ENCODE assay signal across 21 cellular contexts in genomic region chr1:117166076-117166475, GRCh38. TPM values are rescaled to one million over a fixed set of nuclear protein-coding genes. Genes with fewer than 3 reads are reported as not detected.
DNase-seq lines count a peak whose midpoint lies in the region; ATAC-seq and TF ChIP-seq lines count a peak whose summit lies in the region.
"Had no signal": no experiment of that assay in that cellular context is flagged by ENCODE, and none has a peak within 500 bp of the region (broad histone marks: within the 10 kb centered on the region; RNA-seq: fewer than 3 reads in every experiment).

No MANE protein-coding gene starts in this region.

- H3K27me3 ChIP-seq in RWPE2 (ENCODE audit: insufficient read depth, poor library complexity, severe bottlenecking) (no peaks in the 10 kb centered on the region), H7 (ENCODE audit: control insufficient read depth, insufficient read depth, low read length) (no peaks in the 10 kb centered on the region)
- H3K27me3 ChIP-seq in naive thymus-derived CD4-positive, alpha-beta T cell (ENCODE audit: control insufficient read depth in 2 of 2, insufficient read depth in 2 of 2, low read length in 2 of 2), result no peaks in the 10 kb centered on the region
- H3K27me3 ChIP-seq in CD8-positive, alpha-beta memory T cell (ENCODE audit: insufficient read depth, low read length, poor library complexity, severe bottlenecking), result no peaks in the 10 kb centered on the region
- H3K27me3 ChIP-seq: heart right ventricle had no signal

- no peaks in the 10 kb centered on the region for H3K36me3 Mint-ChIP-seq in naive thymus-derived CD4-positive, alpha-beta T cell
- H3K36me3 Mint-ChIP-seq in CD8-positive, alpha-beta memory T cell, result no peaks in the 10 kb centered on the region
- H3K36me3 Mint-ChIP-seq: activated CD8-positive, alpha-beta memory T cell treated with anti-CD3 and anti-CD28 coated beads, Interleukin-2, amount 10 ng/mL, durations not matched to agents 7 days and 5 days had no signal

- H3K27ac Mint-ChIP-seq in naive thymus-derived CD4-positive, alpha-beta T cell, result no peak overlapping the region
- no peak overlapping the region for H3K27ac Mint-ChIP-seq in CD8-positive, alpha-beta memory T cell
- H3K27ac Mint-ChIP-seq: activated B cell treated with CpG ODN at 0.5 μM for 24 hours; activated CD8-positive, alpha-beta memory T cell treated with anti-CD3 and anti-CD28 coated beads, Interleukin-2, amount 10 ng/mL, durations not matched to agents 7 days and 5 days had no signal

- ATAC-seq in RWPE2 (ENCODE audit: low read depth), result 0 out of 3 replicates have a peak, but pooled peaks have one; percentile 40
- no peak for ATAC-seq in naive thymus-derived CD4-positive, alpha-beta T cell
- ATAC-seq: activated CD8-positive, alpha-beta memory T cell treated with anti-CD3 and anti-CD28 coated beads, Interleukin-2, amount 10 ng/mL, durations not matched to agents 7 days and 5 days; heart right ventricle; left cardiac atrium had no signal

- H3K9me3 Mint-ChIP-seq in naive thymus-derived CD4-positive, alpha-beta T cell, result peaks cover 0 to 2% (median 0%) of the 10 kb centered on the region in 11 donors
- H3K9me3 Mint-ChIP-seq in CD8-positive, alpha-beta memory T cell, result no peaks in the 10 kb centered on the region
- H3K9me3 Mint-ChIP-seq: activated B cell treated with CpG ODN at 0.5 μM for 24 hours had no signal

- H3K9me3 ChIP-seq in RWPE2 (ENCODE audit: severe bottlenecking), result no peaks in the 10 kb centered on the region
- no peaks in the 10 kb centered on the region for H3K9me3 ChIP-seq in naive thymus-derived CD4-positive, alpha-beta T cell (ENCODE audit: control insufficient read depth in 2 of 3, low read length in 3 of 3)
- no peaks in the 10 kb centered on the region for H3K9me3 ChIP-seq in CD8-positive, alpha-beta memory T cell (ENCODE audit: low read length)
- H3K9me3 ChIP-seq: heart right ventricle had no signal

- peak; percentile 91 for DNase-seq in ELR (ENCODE audit: low read depth)
- DNase-seq in RWPE2 (ENCODE audit: low spot score), result no peak
- DNase-seq in fibroblast of mammary gland (ENCODE audit: low read depth), result peak; percentile 78
- peak; percentile 44 for DNase-seq in stromal cell of bone marrow (ENCODE audit: low read depth)
- no peak for DNase-seq in cerebellum (ENCODE audit: low spot score)
- DNase-seq in naive thymus-derived CD4-positive, alpha-beta T cell, result no peak
- no peak for DNase-seq in H7
- no peak for DNase-seq in CD8-positive, alpha-beta memory T cell
- DNase-seq: activated B cell treated with CpG ODN at 0.5 μM for 24 hours; activated CD8-positive, alpha-beta memory T cell treated with anti-CD3 and anti-CD28 coated beads, Interleukin-2, amount 10 ng/mL, durations not matched to agents 7 days and 5 days; activated gamma-delta T cell treated with Interleukin-2 at 50 U/mL for 16 hours; COR-L47; heart right ventricle; left cardiac atrium; NCI-H187; NCI-H69 had no signal

- peaks cover 13 to 24% (median 15%) of the 10 kb centered on the region in 5 donors for H3K27me3 Mint-ChIP-seq in naive thymus-derived CD4-positive, alpha-beta T cell
- peaks cover 12 to 30% of the 10 kb centered on the region in 2 donors for H3K27me3 Mint-ChIP-seq in CD8-positive, alpha-beta memory T cell

- POLR2A ChIA-PET in naive thymus-derived CD4-positive, alpha-beta T cell (lab: Charles Lee), result no interaction called here
- POLR2A ChIA-PET in CD8-positive, alpha-beta memory T cell (lab: Charles Lee), result no interaction called here

- TF ChIP-seq CTCF in RWPE2 (IDR thresholded peaks at IDR 0.05; ENCODE audit: poor library complexity, severe bottlenecking) (no peak), fibroblast of mammary gland (conservative IDR thresholded peaks at IDR 0.05; ENCODE audit: control insufficient read depth, insufficient read depth, low read depth, low read length) (no peak)

- H3K4me3 Mint-ChIP-seq in naive thymus-derived CD4-positive, alpha-beta T cell, result no peak overlapping the region
- no peak overlapping the region for H3K4me3 Mint-ChIP-seq in CD8-positive, alpha-beta memory T cell
- H3K4me3 Mint-ChIP-seq: activated B cell treated with CpG ODN at 0.5 μM for 24 hours; activated CD8-positive, alpha-beta memory T cell treated with anti-CD3 and anti-CD28 coated beads, Interleukin-2, amount 10 ng/mL, durations not matched to agents 7 days and 5 days had no signal

- no peak overlapping the region for H3K27ac ChIP-seq in RWPE2 (ENCODE audit: poor library complexity, severe bottlenecking)
- no peak overlapping the region for H3K27ac ChIP-seq in naive thymus-derived CD4-positive, alpha-beta T cell (ENCODE audit: low read depth, low read length)
- H3K27ac ChIP-seq in CD8-positive, alpha-beta memory T cell (ENCODE audit: low read depth, low read length), result no peak overlapping the region
- H3K27ac ChIP-seq: heart right ventricle had no signal

- peaks cover 0 to 1% (median 0%) of the 10 kb centered on the region in 7 donors for H3K4me1 Mint-ChIP-seq in naive thymus-derived CD4-positive, alpha-beta T cell
- no peaks in the 10 kb centered on the region for H3K4me1 Mint-ChIP-seq in CD8-positive, alpha-beta memory T cell
- H3K4me1 Mint-ChIP-seq: activated B cell treated with CpG ODN at 0.5 μM for 24 hours; activated CD8-positive, alpha-beta memory T cell treated with anti-CD3 and anti-CD28 coated beads, Interleukin-2, amount 10 ng/mL, durations not matched to agents 7 days and 5 days had no signal

- H3K36me3 ChIP-seq in RWPE2 (ENCODE audit: low read depth), result no peaks in the 10 kb centered on the region
- no peaks in the 10 kb centered on the region for H3K36me3 ChIP-seq in naive thymus-derived CD4-positive, alpha-beta T cell (ENCODE audit: control insufficient read depth in 2 of 3, insufficient read depth in 3 of 3, low read length in 3 of 3)
- no peaks in the 10 kb centered on the region for H3K36me3 ChIP-seq in H7 (replicated peaks; ENCODE audit: control insufficient read depth, insufficient read depth, low read length)
- H3K36me3 ChIP-seq in CD8-positive, alpha-beta memory T cell (ENCODE audit: insufficient read depth, low read length), result no peaks in the 10 kb centered on the region
- H3K36me3 ChIP-seq: heart right ventricle had no signal

- intact Hi-C loops in naive thymus-derived CD4-positive, alpha-beta T cell (cut with micrococcal nuclease), result no loop called here

- CTCF ChIA-PET in naive thymus-derived CD4-positive, alpha-beta T cell (lab: Charles Lee), result no interaction called here
- CTCF ChIA-PET in CD8-positive, alpha-beta memory T cell (lab: Charles Lee), result no interaction called here

- no peaks in the 10 kb centered on the region for H3K4me1 ChIP-seq in RWPE2 (ENCODE audit: insufficient read depth, poor library complexity, severe bottlenecking)
- H3K4me1 ChIP-seq in naive thymus-derived CD4-positive, alpha-beta T cell (ENCODE audit: control insufficient read depth in 2 of 2, insufficient read depth in 2 of 2, low read length in 2 of 2), result no peaks in the 10 kb centered on the region
- H3K4me1 ChIP-seq in CD8-positive, alpha-beta memory T cell (ENCODE audit: insufficient read depth, low read length), result no peaks in the 10 kb centered on the region

- H3K4me3 ChIP-seq in RWPE2 (ENCODE audit: severe bottlenecking), result no peak overlapping the region
- H3K4me3 ChIP-seq in fibroblast of mammary gland (ENCODE audit: control insufficient read depth, low read depth, low read length), result no peak overlapping the region
- H3K4me3 ChIP-seq in naive thymus-derived CD4-positive, alpha-beta T cell (ENCODE audit: low read length), result no peak overlapping the region
- H3K4me3 ChIP-seq in H7 (ENCODE audit: insufficient read depth, low read depth, low read length), result no peak overlapping the region
- no peak overlapping the region for H3K4me3 ChIP-seq in CD8-positive, alpha-beta memory T cell (ENCODE audit: low read length)
- H3K4me3 ChIP-seq: heart right ventricle had no signal

RNA-seq across cellular contexts. Expression of gene TRIM45, which starts 44.5 kb away (rescaled TPM):
- 7.6 TPM for total RNA-seq in cerebellum
- under 1 TPM in 4 of 5 experiments, not detected in 1; 0.24 to 0.94 (median 0.38) TPM for total RNA-seq in naive thymus-derived CD4-positive, alpha-beta T cell
- not detected for polyA plus RNA-seq in naive thymus-derived CD4-positive, alpha-beta T cell
- total RNA-seq in H7 (2014; rRNA removed; shearing (Covaris generic)), result 8.4 and 12.7 TPM in 2 replicates
- 1 to 10 TPM in 1 of 2 experiments, under 1 TPM in 1; 0.84 to 1.3 TPM for total RNA-seq in CD8-positive, alpha-beta memory T cell
- polyA plus RNA-seq in CD8-positive, alpha-beta memory T cell, result 0.06 TPM

RNA-seq across cellular contexts. Expression of gene VTCN1, which starts 44.7 kb away (rescaled TPM):
- total RNA-seq in cerebellum, result 0.36 TPM
- not detected for total RNA-seq in naive thymus-derived CD4-positive, alpha-beta T cell
- not detected for polyA plus RNA-seq in naive thymus-derived CD4-positive, alpha-beta T cell
- not detected in 2 replicates for total RNA-seq in H7 (2014; rRNA removed; shearing (Covaris generic))
- not detected for total RNA-seq in CD8-positive, alpha-beta memory T cell
- not detected for polyA plus RNA-seq in CD8-positive, alpha-beta memory T cell
- total RNA-seq: activated B cell treated with CpG ODN at 0.5 μM for 24 hours; activated CD8-positive, alpha-beta memory T cell treated with anti-CD3 and anti-CD28 coated beads, Interleukin-2, amount 10 ng/mL, durations not matched to agents 7 days and 5 days; left cardiac atrium; myocyte; posterior vena cava; RPMI7951; subcutaneous adipose tissue; T-helper 1 cell treated with Interleukin-12 subunit alpha and Interleukin-12 subunit beta and Interleukin-4 antibody, amounts not matched to agents 30 ng/mL and 1 ng/mL, for 36 hours had no signal
- polyA plus RNA-seq: heart right ventricle had no signal

Comparison
In these comparisons a context has a peak if more than half of its experiments do, and no peak if none do; other contexts are left out.
1. DNase-seq: peak in ELR (single experiment), fibroblast of mammary gland (single experiment) and stromal cell of bone marrow (single experiment); none in RWPE2 (single experiment), cerebellum (single experiment), naive thymus-derived CD4-positive, alpha-beta T cell (0 of 9), H7 (single experiment) and CD8-positive, alpha-beta memory T cell (0 of 5).